ENCODE assay signal across 22 cellular contexts in genomic region chr2:149084924-149085795, GRCh38. TPM values are rescaled to one million over a fixed set of nuclear protein-coding genes. Genes with fewer than 3 reads are reported as not detected.
A peak's percentile ranks its signal among the peaks of the same experiment; 100 is the strongest.
DNase-seq lines count a peak whose midpoint lies in the region; ATAC-seq, FAIRE-seq and TF ChIP-seq lines count a peak whose summit lies in the region.
"Had no signal": no experiment of that assay in that cellular context is flagged by ENCODE, and none has a peak within 500 bp of the region (broad histone marks: within the 10 kb centered on the region; RNA-seq: fewer than 3 reads in every experiment).

No MANE protein-coding gene starts in this region.

- H3K36me3 ChIP-seq in mesenchymal stem cell (ENCODE audit: control insufficient read depth in 1 of 2, insufficient read depth in 2 of 2, low read depth in 1 of 2, low read length in 2 of 2) = no peaks in the 10 kb centered on the region
- H3K36me3 ChIP-seq: cardiac muscle cell, right atrium auricular region had no signal

- H3K4me3 ChIP-seq in AG10803 (ENCODE audit: low read length) (no peak overlapping the region), HL-60 (replicated peaks; ENCODE audit: insufficient read depth, low read length) (no peak overlapping the region), mesenchymal stem cell (ENCODE audit: insufficient read depth in 1 of 2, low read depth in 1 of 2, low read length in 2 of 2) (no peak overlapping the region)
- H3K4me3 ChIP-seq: cardiac muscle cell, right atrium auricular region had no signal

- WGBS in mesenchymal stem cell = 95% methylated on average over 7 of the region's 7 CpGs

- no peak overlapping the region for H3K14ac ChIP-seq in mesenchymal stem cell (ENCODE audit: low read length in 2 of 2)

- H2BK12ac ChIP-seq in mesenchymal stem cell (ENCODE audit: low read length in 2 of 2) = no peak overlapping the region

- no peaks in the 10 kb centered on the region for H3K9me3 ChIP-seq in mesenchymal stem cell (ENCODE audit: control insufficient read depth, low read length)
- H3K9me3 ChIP-seq: right atrium auricular region had no signal

- H2AK5ac ChIP-seq in mesenchymal stem cell (ENCODE audit: low read length, severe bottlenecking) = no peak overlapping the region

- H4K91ac ChIP-seq in mesenchymal stem cell (ENCODE audit: low read length) = peak overlapping the region; percentile 67

- no peak overlapping the region for H3K18ac ChIP-seq in mesenchymal stem cell (ENCODE audit: low read depth in 1 of 2, low read length in 2 of 2)

- H3K4me1 ChIP-seq in mesenchymal stem cell (ENCODE audit: control insufficient read depth, insufficient read depth, low read depth, low read length) (peaks cover 3% of the 10 kb centered on the region), foreskin keratinocyte (peaks cover 12% of the 10 kb centered on the region)
- H3K4me1 ChIP-seq: right atrium auricular region had no signal

- no peaks in the 10 kb centered on the region for H3K79me1 ChIP-seq in mesenchymal stem cell (replicated peaks; ENCODE audit: low read length, poor library complexity, severe bottlenecking)

- FAIRE-seq in RCC 7860 (lab: Jason Lieb, UNC) = no peak

- H2BK15ac ChIP-seq in mesenchymal stem cell (ENCODE audit: low read depth, poor library complexity, severe bottlenecking) = no peak overlapping the region

- DNase-seq in AG10803 (ENCODE audit: low read depth) = peak; percentile 89
- peak; percentile 58 to 66 for DNase-seq in HL-60 (ENCODE audit: low read depth in 1 of 2, low spot score in 1 of 2)
- peak; percentile 86 for DNase-seq in SKM-1 treated with dmso at 0.1 percent for 144 hours (lab: John Stamatoyannopoulos, UW; ENCODE audit: unreplicated experiment)
- DNase-seq in mesenchymal stem cell = no peak
- no peak for DNase-seq in foreskin keratinocyte
- DNase-seq in activated naive CD4-positive, alpha-beta T cell treated with Interleukin-2 at 50 U/mL for 16 hours = no peak
- DNase-seq in RCC 7860 (ENCODE audit: low spot score) = no peak
- DNase-seq: activated naive CD8-positive, alpha-beta T cell treated with anti-CD3 and anti-CD28 coated beads, Interleukin-2, amount 50 U/mL, for 24 hours; effector memory CD8-positive, alpha-beta T cell; hippocampal formation; kidney glomerular epithelial cell; NCI-H2029 treated with DMSO at 0.1 percent for 48 hours; NCI-H748 treated with DMSO at 0.1 percent for 48 hours; stimulated activated naive CD4-positive, alpha-beta T cell treated with Interleukin-2 at 50 U/mL for 16 hours had no signal

- H2BK5ac ChIP-seq in mesenchymal stem cell (ENCODE audit: low read depth, low read length, poor library complexity, severe bottlenecking) = no peak overlapping the region

- no peak overlapping the region for H3K4ac ChIP-seq in mesenchymal stem cell (ENCODE audit: low read depth in 1 of 2, low read length in 2 of 2)

- H3K27me3 ChIP-seq in HL-60 (ENCODE audit: insufficient read depth, poor library complexity, severe bottlenecking) (no peaks in the 10 kb centered on the region), mesenchymal stem cell (ENCODE audit: control insufficient read depth in 1 of 2, insufficient read depth in 1 of 2, low read length in 2 of 2) (peaks cover 0 to 57% of the 10 kb centered on the region in 2 experiments), foreskin keratinocyte (no peaks in the 10 kb centered on the region)
- H3K27me3 ChIP-seq: cardiac muscle cell, right atrium auricular region had no signal

- no peak overlapping the region for H2AFZ ChIP-seq in mesenchymal stem cell (ENCODE audit: low read depth, low read length)

- peak overlapping the region; percentile 37 for H3K27ac ChIP-seq in HL-60 (replicated peaks)
- H3K27ac ChIP-seq in mesenchymal stem cell (ENCODE audit: low read length, poor library complexity, severe bottlenecking) = no peak overlapping the region
- H3K27ac ChIP-seq in foreskin keratinocyte = no peak overlapping the region
- H3K27ac ChIP-seq: cardiac muscle cell, right atrium auricular region had no signal

- H2BK120ac ChIP-seq in mesenchymal stem cell (ENCODE audit: low read depth, low read length) = no peak overlapping the region

- ATAC-seq in foreskin keratinocyte (no peak), GM21381 (IDR thresholded peaks at IDR 0.05; ENCODE audit: unreplicated experiment) (no peak)
- ATAC-seq: activated CD4-positive, CD25-positive, alpha-beta regulatory T cell treated with anti-CD3 and anti-CD28 coated beads, Interleukin-2, amount 50 U/mL, for 24 hours; activated naive CD8-positive, alpha-beta T cell treated with anti-CD3 and anti-CD28 coated beads, Interleukin-2, amount 50 U/mL, for 24 hours; activated T-helper 17 cell treated with anti-CD3 and anti-CD28 coated beads, Interleukin-2, amount 50 U/mL, for 72 hours; effector memory CD8-positive, alpha-beta T cell had no signal

- H4K8ac ChIP-seq in mesenchymal stem cell (ENCODE audit: low read length) = peak overlapping the region; percentile 57

- H3K23ac ChIP-seq in mesenchymal stem cell (ENCODE audit: low read length in 2 of 2) = no peak overlapping the region

- TF ChIP-seq CTCF in AG10803 (conservative IDR thresholded peaks at IDR 0.05; ENCODE audit: low read length) = no peak
- TF ChIP-seq CTCF in HL-60 (IDR thresholded peaks at IDR 0.05; ENCODE audit: insufficient read depth, low read length) = no peak
- no peak for TF ChIP-seq CTCF in foreskin keratinocyte (conservative IDR thresholded peaks at IDR 0.05)

- H3K9ac ChIP-seq in mesenchymal stem cell (ENCODE audit: low read length) = no peak overlapping the region

- H3K4me2 ChIP-seq in mesenchymal stem cell (ENCODE audit: low read length, poor library complexity, severe bottlenecking) = no peak overlapping the region

RNA-seq across cellular contexts. Expression of gene LYPD6B, which starts 46.7 kb away (rescaled TPM):
- 22.6 TPM for polyA plus RNA-seq in mesenchymal stem cell (2013, experiment 1 of 2)
- 21.2 TPM for polyA plus RNA-seq in mesenchymal stem cell (2013, experiment 2 of 2)
- 5.2 and 7.7 TPM in 2 replicates for total RNA-seq in foreskin keratinocyte
- 5.8 and 8.8 TPM in 2 replicates for polyA plus RNA-seq in foreskin keratinocyte
- total RNA-seq: A673; activated T-helper 17 cell treated with anti-CD3 and anti-CD28 coated beads, Interleukin-2, amount 50 U/mL, for 72 hours; mononuclear cell; T-helper 2 cell treated with Interferon-gamma antibody and Interleukin-4, amounts not matched to agents 100 ng/mL and 5 ng/mL, for 36 hours had no signal

Comparison
In these comparisons a context has a peak if more than half of its experiments do, and no peak if none do; other contexts are left out.
1. DNase-seq: peak in AG10803 (single experiment), HL-60 (2 of 2) and SKM-1 treated with dmso at 0.1 percent for 144 hours (single experiment); none in mesenchymal stem cell (single experiment), foreskin keratinocyte (0 of 2), activated naive CD4-positive, alpha-beta T cell treated with Interleukin-2 at 50 U/mL for 16 hours (single experiment) and RCC 7860 (single experiment).